22 cellular contexts compared by ENCODE assay signal in genomic region chr13:65985632-65986031, GRCh38.
DNase-seq lines count a peak whose midpoint lies in the region; ATAC-seq, FAIRE-seq and TF ChIP-seq lines count a peak whose summit lies in the region.
"Had no signal": no experiment of that assay in that cellular context is flagged by ENCODE, and none has a peak within 500 bp of the region (broad histone marks: within the 10 kb centered on the region; RNA-seq: fewer than 3 reads in every experiment).

No MANE protein-coding gene starts in this region.

- no peak overlapping the region for H3K4me3 ChIP-seq in DOHH2 (ENCODE audit: low read length)
- no peak overlapping the region for H3K4me3 ChIP-seq in NB4 (ENCODE audit: low read depth, low read length)
- H3K4me3 ChIP-seq in K562 = no peak overlapping the region
- H3K4me3 ChIP-seq in uterus = no peak overlapping the region
- H3K4me3 ChIP-seq: adrenal gland, GM12878, MG63, stomach had no signal

- WGBS in K562 (ENCODE audit: insufficient coverage, low coverage, missing lambda C conversion rate) = 31% methylated on average over 5 of the region's 10 CpGs

- intact Hi-C loops in K562 (cut with micrococcal nuclease) = no loop called here
- intact Hi-C loops in uterus (cut with DNase I; ENCODE audit: low total_unique reads) = no loop called here

- H4K20me1 ChIP-seq in DOHH2 (ENCODE audit: control insufficient read depth, insufficient read depth, low read depth, low read length) = no peaks in the 10 kb centered on the region
- H4K20me1 ChIP-seq in K562 (replicated peaks; ENCODE audit: control insufficient read depth, insufficient read depth, low read length) = no peaks in the 10 kb centered on the region

- no peak overlapping the region for H3K27ac ChIP-seq in DOHH2 (ENCODE audit: low read depth, low read length)
- no peak overlapping the region for H3K27ac ChIP-seq in K562 (ENCODE audit: extremely low read depth, low read depth, low read length)
- no peak overlapping the region for H3K27ac ChIP-seq in uterus
- H3K27ac ChIP-seq: adrenal gland, RWPE1, stomach had no signal

- CTCF ChIA-PET in K562 (lab: Yijun Ruan, JAX; ENCODE audit: low intra/inter-chr PET ratio) = no interaction called here

- H3K4me2 ChIP-seq in DOHH2 (ENCODE audit: low read length) (no peak overlapping the region), K562 (ENCODE audit: insufficient read depth, low read length) (no peak overlapping the region)

- no peak for FAIRE-seq in K562 (lab: Jason Lieb, UNC)
- no peak for FAIRE-seq in GM19239 (lab: Jason Lieb, UNC)
- FAIRE-seq: GM12878, urothelium cell line had no signal

- ATAC-seq in K562 = no peak
- no peak for ATAC-seq in HG03175 (IDR thresholded peaks at IDR 0.05; ENCODE audit: unreplicated experiment)
- ATAC-seq: GM12878; naive thymus-derived CD8-positive, alpha-beta T cell had no signal

- H3K79me2 ChIP-seq in DOHH2 (ENCODE audit: control insufficient read depth, low read length) = no peaks in the 10 kb centered on the region
- H3K79me2 ChIP-seq in K562 (ENCODE audit: control insufficient read depth, insufficient read depth, low read length) = no peaks in the 10 kb centered on the region

- no peak for TF ChIP-seq RAD21 in K562 (CRISPR knock-in tag; conservative IDR thresholded peaks at IDR 0.05 in 1 of 2, IDR thresholded peaks at IDR 0.05 in 1 of 2)

- no peaks in the 10 kb centered on the region for H3K9me1 ChIP-seq in K562 (ENCODE audit: control insufficient read depth, insufficient read depth, low read length)

- POLR2A ChIA-PET in K562 (lab: Yijun Ruan, JAX) = no interaction called here

- H2AFZ ChIP-seq in K562 (ENCODE audit: low read depth, low read length) = no peak overlapping the region

- H3K27me3 ChIP-seq in DOHH2 (ENCODE audit: control insufficient read depth, low read length) (no peaks in the 10 kb centered on the region), K562 (ENCODE audit: control insufficient read depth in 2 of 2, insufficient read depth in 2 of 2, low read length in 2 of 2) (no peaks in the 10 kb centered on the region), uterus (no peaks in the 10 kb centered on the region)
- H3K27me3 ChIP-seq: adrenal gland, MG63, stomach had no signal

- BruUV-seq in K562 (replicated peaks; lab: Mats Ljungman, UMichigan) = no TSS peak

- H3K9me3 ChIP-seq in DOHH2 (ENCODE audit: control insufficient read depth, insufficient read depth, low read length) (no peaks in the 10 kb centered on the region), K562 (replicated peaks; ENCODE audit: control insufficient read depth, insufficient read depth, low read depth, low read length) (no peaks in the 10 kb centered on the region), uterus (no peaks in the 10 kb centered on the region)
- H3K9me3 ChIP-seq: adrenal gland, MG63, stomach had no signal

- TF ChIP-seq CTCF in DOHH2 (IDR thresholded peaks at IDR 0.05; ENCODE audit: low read depth, low read length, poor library complexity, severe bottlenecking) (peak; percentile 16), NB4 (IDR thresholded peaks at IDR 0.05; ENCODE audit: low read depth, low read length) (no peak), K562 (IDR thresholded peaks at IDR 0.05 in 2 of 3, conservative IDR thresholded peaks at IDR 0.05 in 1 of 3; ENCODE audit: insufficient read depth in 2 of 3, low read depth in 1 of 3, low read length in 3 of 3) (no peak), uterus (IDR thresholded peaks at IDR 0.05) (no peak)

- no peaks in the 10 kb centered on the region for H3K9me2 ChIP-seq in DOHH2 (replicated peaks; ENCODE audit: control insufficient read depth, low read length)

- H3K4me1 ChIP-seq in DOHH2 (ENCODE audit: control insufficient read depth, low read length) (no peaks in the 10 kb centered on the region), K562 (replicated peaks in 1 of 2; ENCODE audit: control insufficient read depth in 2 of 2, insufficient read depth in 2 of 2, low read length in 2 of 2) (no peaks in the 10 kb centered on the region), uterus (no peaks in the 10 kb centered on the region)
- H3K4me1 ChIP-seq: adrenal gland, stomach had no signal

- in situ Hi-C loops in K562 (cut with MboI) = no loop called here

- no peak overlapping the region for H3K9ac ChIP-seq in K562 (ENCODE audit: insufficient read depth in 1 of 2, low read depth in 2 of 2, low read length in 2 of 2)

- DNase-seq in NB4 (ENCODE audit: low read depth) = peak; percentile 2
- DNase-seq in K562 (ENCODE audit: extremely low read depth in 1 of 4, low spot score in 3 of 4) = peak in 1 of 4 experiments; percentile 19
- DNase-seq in left kidney (ENCODE audit: low read depth, low spot score) = peak; percentile 22
- no peak for DNase-seq in GM19239 (ENCODE audit: insufficient read length, low spot score)
- DNase-seq in uterus = no peak
- DNase-seq in 8988T = no peak
- DNase-seq: activated CD4-positive, alpha-beta T cell treated with anti-CD3 and anti-CD28 coated beads for 4 hours; activated effector memory CD4-positive, alpha-beta T cell treated with Interleukin-2 at 50 U/mL for 16 hours; adrenal gland; central memory CD4-positive, alpha-beta T cell; effector CD8-positive, alpha-beta T cell; head of caudate nucleus; MG63; naive thymus-derived CD8-positive, alpha-beta T cell; NCI-H2081 treated with DMSO at 0.1 percent for 48 hours; stimulated activated CD4-positive, alpha-beta T cell treated with anti-CD3 and anti-CD28 coated beads, Interleukin-2, amount 100 ng/mL, for 48 hours; stomach had no signal

- no peaks in the 10 kb centered on the region for H3F3A ChIP-seq in DOHH2 (ENCODE audit: control insufficient read depth, insufficient read depth)

- TF ChIP-seq POLR2A in NB4 (IDR thresholded peaks at IDR 0.05; ENCODE audit: extremely low read depth, insufficient read length) (no peak), K562 (conservative IDR thresholded peaks at IDR 0.05) (no peak), uterus (IDR thresholded peaks at IDR 0.05) (no peak)

- no peak for TF ChIP-seq EP300 in K562 (IDR thresholded peaks at IDR 0.05; ENCODE audit: low read length)

- H3K36me3 ChIP-seq in DOHH2 (ENCODE audit: control insufficient read depth, low read length) = no peaks in the 10 kb centered on the region
- no peaks in the 10 kb centered on the region for H3K36me3 ChIP-seq in K562 (ENCODE audit: control insufficient read depth, insufficient read depth, low read length)
- H3K36me3 ChIP-seq in uterus = no peaks in the 10 kb centered on the region
- H3K36me3 ChIP-seq: adrenal gland, MG63, stomach had no signal

TF ChIP-seq in K562, 482 proteins besides CTCF, POLR2A, EP300 and RAD21:
- no peak for TF ChIP-seq NR0B1 (IDR thresholded peaks at IDR 0.05; ENCODE audit: partially characterized antibody)
- TF ChIP-seq, protein P1, sequence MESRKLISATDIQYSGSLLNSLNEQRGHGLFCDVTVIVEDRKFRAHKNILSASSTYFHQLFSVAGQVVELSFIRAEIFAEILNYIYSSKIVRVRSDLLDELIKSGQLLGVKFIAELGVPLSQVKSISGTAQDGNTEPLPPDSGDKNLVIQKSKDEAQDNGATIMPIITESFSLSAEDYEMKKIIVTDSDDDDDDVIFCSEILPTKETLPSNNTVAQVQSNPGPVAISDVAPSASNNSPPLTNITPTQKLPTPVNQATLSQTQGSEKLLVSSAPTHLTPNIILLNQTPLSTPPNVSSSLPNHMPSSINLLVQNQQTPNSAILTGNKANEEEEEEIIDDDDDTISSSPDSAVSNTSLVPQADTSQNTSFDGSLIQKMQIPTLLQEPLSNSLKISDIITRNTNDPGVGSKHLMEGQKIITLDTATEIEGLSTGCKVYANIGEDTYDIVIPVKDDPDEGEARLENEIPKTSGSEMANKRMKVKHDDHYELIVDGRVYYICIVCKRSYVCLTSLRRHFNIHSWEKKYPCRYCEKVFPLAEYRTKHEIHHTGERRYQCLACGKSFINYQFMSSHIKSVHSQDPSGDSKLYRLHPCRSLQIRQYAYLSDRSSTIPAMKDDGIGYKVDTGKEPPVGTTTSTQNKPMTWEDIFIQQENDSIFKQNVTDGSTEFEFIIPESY (CRISPR knock-in tag; IDR thresholded peaks at IDR 0.05) = peak; percentile 58

Comparison
In these comparisons a context has a peak if more than half of its experiments do, and no peak if none do; other contexts are left out.
1. DNase-seq: peak in NB4 (single experiment) and left kidney (single experiment); none in GM19239 (single experiment), uterus (0 of 2) and 8988T (single experiment).